ENCODE assay signal across 15 cellular contexts in genomic region chr15:71082803-71083202, GRCh38. TPM values are rescaled to one million over a fixed set of nuclear protein-coding genes. Genes with fewer than 3 reads are reported as not detected.
DNase-seq lines count a peak whose midpoint lies in the region; ATAC-seq and TF ChIP-seq lines count a peak whose summit lies in the region.
"Had no signal": no experiment of that assay in that cellular context is flagged by ENCODE, and none has a peak within 500 bp of the region (broad histone marks: within the 10 kb centered on the region; RNA-seq: fewer than 3 reads in every experiment).

No MANE protein-coding gene starts in this region.

- peaks cover 5 to 44% of the 10 kb centered on the region in 2 donors for H3K4me1 ChIP-seq in ascending aorta
- peaks cover 17% of the 10 kb centered on the region for H3K4me1 ChIP-seq in lower lobe of right lung
- H3K4me1 ChIP-seq in thoracic aorta (ENCODE audit: control insufficient read depth in 1 of 2, low read depth in 2 of 2): peaks cover 30 to 58% of the 10 kb centered on the region in 2 donors

- DNase-seq in ascending aorta (ENCODE audit: low spot score in 2 of 2) (peak in 1 of 2 donors; percentile 81), foreskin fibroblast (peak; percentile 54 to 70), lower lobe of right lung (no peak), thoracic aorta (ENCODE audit: low spot score) (no peak), NOMO-1 (lab: John Stamatoyannopoulos, UW; ENCODE audit: unreplicated experiment in 2 of 2) (no peak), NCI-H146 (lab: John Stamatoyannopoulos, UW) (no peak), NK-92 (lab: John Stamatoyannopoulos, UW; ENCODE audit: unreplicated experiment) (no peak)
- DNase-seq: activated CD4-positive, alpha-beta T cell treated with anti-CD3 and anti-CD28 coated beads, Interleukin-2, amount 50 U/mL, for 4 hours; activated CD8-positive, alpha-beta memory T cell treated with anti-CD3 and anti-CD28 coated beads, Interleukin-2, amount 50 U/mL, for 48 hours; activated naive CD8-positive, alpha-beta T cell treated with anti-CD3 and anti-CD28 coated beads, Interleukin-2, amount 10 ng/mL, durations not matched to agents 7 days and 5 days; H9; NCI-H1417; NCI-H510A treated with DMSO at 0.1 percent for 48 hours had no signal

- peak overlapping the region; percentile 93 to 95 for H3K27ac ChIP-seq in ascending aorta
- peak overlapping the region; percentile 62 for H3K27ac ChIP-seq in lower lobe of right lung
- peak overlapping the region; percentile 84 to 95 for H3K27ac ChIP-seq in thoracic aorta
- H3K27ac ChIP-seq: HL-60 had no signal

- ATAC-seq in lower lobe of right lung (peak; percentile 41 to 50), thoracic aorta (ENCODE audit: insufficient number of reproducible peaks, low FRiP score, low read depth) (peak; percentile 45), GM18505 (IDR thresholded peaks at IDR 0.05; ENCODE audit: unreplicated experiment) (no peak)

- intact Hi-C loops in ascending aorta (cut with DNase I) (loop anchor here (2.0 to 5.0 kb wide), 3 partner anchors 32 to 244 kb away; partner anchors contain the start of gene THSD4), lower lobe of right lung (cut with DNase I) (no loop called here)

- H3K9me3 ChIP-seq in ascending aorta (no peaks in the 10 kb centered on the region), lower lobe of right lung (no peaks in the 10 kb centered on the region), thoracic aorta (no peaks in the 10 kb centered on the region)

- TF ChIP-seq CTCF in ascending aorta (IDR thresholded peaks at IDR 0.05) (no peak), foreskin fibroblast (IDR thresholded peaks at IDR 0.05; ENCODE audit: low read depth, low read length) (no peak), lower lobe of right lung (IDR thresholded peaks at IDR 0.05) (no peak), thoracic aorta (IDR thresholded peaks at IDR 0.05) (no peak)

- H3K27me3 ChIP-seq in ascending aorta (no peaks in the 10 kb centered on the region), lower lobe of right lung (ENCODE audit: low read depth) (no peaks in the 10 kb centered on the region), thoracic aorta (replicated peaks; ENCODE audit: insufficient read depth) (no peaks in the 10 kb centered on the region)

- no peak for TF ChIP-seq POLR2A in GM18505 (IDR thresholded peaks at IDR 0.05; ENCODE audit: borderline replicate concordance, extremely low read depth, insufficient read depth, insufficient read length)

- H3K4me3 ChIP-seq in ascending aorta (peak overlapping the region in 1 of 2 donors; percentile 39), foreskin fibroblast (ENCODE audit: low read depth in 1 of 2, low read length in 2 of 2) (peak overlapping the region in 1 of 2 donors; percentile 6), lower lobe of right lung (no peak overlapping the region), thoracic aorta (peak overlapping the region; percentile 31)

- no peaks in the 10 kb centered on the region for H3K36me3 ChIP-seq in ascending aorta
- H3K36me3 ChIP-seq in lower lobe of right lung: no peaks in the 10 kb centered on the region
- H3K36me3 ChIP-seq in thoracic aorta: no peaks in the 10 kb centered on the region

RNA-seq across cellular contexts. Expression of gene THSD4, which starts 32.5 kb away (rescaled TPM):
- total RNA-seq in ascending aorta (151 TPM), lower lobe of right lung (18.2 TPM), thoracic aorta (100 to 1,000 TPM in 1 of 2 donors, 10 to 100 TPM in 1; 71.2 to 150 TPM)
- total RNA-seq: activated naive CD8-positive, alpha-beta T cell treated with anti-CD3 and anti-CD28 coated beads, Interleukin-2, amount 10 ng/mL, durations not matched to agents 7 days and 5 days had no signal

Comparison
In these comparisons a context has a peak if more than half of its experiments do, and no peak if none do; other contexts are left out.
1. DNase-seq: peak in foreskin fibroblast (2 of 2); none in lower lobe of right lung (single experiment), thoracic aorta (single experiment), NOMO-1 (0 of 2), NCI-H146 (single experiment) and NK-92 (single experiment).
2. Peak in every context shown above with its lines, with median percentiles within 50 percentile points of each other: H3K27ac ChIP-seq.